Comparison of ENCODE assay signal across 11 cellular contexts in the genomic region with DNA sequence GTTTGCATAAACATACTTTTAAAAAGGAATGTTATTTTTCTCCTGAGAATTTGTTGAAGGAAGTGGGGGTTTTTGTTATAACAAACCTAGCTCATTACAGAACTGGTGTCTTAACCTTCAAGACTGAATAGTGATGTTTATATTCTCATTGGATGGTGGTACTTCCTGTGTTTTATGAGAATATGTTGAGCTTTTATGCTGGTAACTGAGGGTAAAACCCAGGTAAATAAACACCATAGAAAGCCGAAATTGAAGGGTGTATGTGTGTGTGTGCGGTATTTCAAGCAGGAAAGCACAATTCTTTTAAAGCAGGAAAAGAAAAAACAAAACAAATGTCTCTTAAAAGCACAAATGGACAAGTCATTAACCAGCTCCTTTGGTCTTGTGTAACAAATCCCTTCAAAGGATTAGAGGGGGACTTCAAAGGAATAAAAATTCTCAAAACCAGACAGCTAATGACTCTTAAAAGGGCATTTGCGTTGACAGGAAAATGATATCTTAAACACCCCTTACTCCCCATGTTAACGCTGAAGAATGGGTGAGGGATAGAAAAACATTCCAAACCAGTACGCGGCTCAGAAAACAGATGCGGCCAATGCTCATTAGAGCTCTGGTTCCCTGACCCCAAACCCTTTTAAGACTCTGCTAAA. TPM values are rescaled to one million over a fixed set of nuclear protein-coding genes. Genes with fewer than 3 reads are reported as not detected.
DNase-seq lines count a peak whose midpoint lies in the region; ATAC-seq and TF ChIP-seq lines count a peak whose summit lies in the region.
"Had no signal": no experiment of that assay in that cellular context is flagged by ENCODE, and none has a peak within 500 bp of the region (broad histone marks: within the 10 kb centered on the region; RNA-seq: fewer than 3 reads in every experiment).

No MANE protein-coding gene starts in this region.

- H3K27ac Mint-ChIP-seq in CD4-positive, CD25-positive, alpha-beta regulatory T cell: no peak overlapping the region

- H3K79me2 ChIP-seq in Karpas-422 (ENCODE audit: low read length) (no peaks in the 10 kb centered on the region), neural cell (replicated peaks; ENCODE audit: insufficient read depth, low read length) (no peaks in the 10 kb centered on the region)

- no peak overlapping the region for H3K27ac ChIP-seq in CD4-positive, CD25-positive, alpha-beta regulatory T cell (ENCODE audit: insufficient read depth, low read length, poor library complexity, severe bottlenecking)
- H3K27ac ChIP-seq in Karpas-422 (ENCODE audit: low read length): no peak overlapping the region
- H3K27ac ChIP-seq in dorsolateral prefrontal cortex: peak overlapping the region in 54 of 59 donors; percentile 49 to 94 (median 82)
- H3K27ac ChIP-seq in neural cell (ENCODE audit: low read length): no peak overlapping the region

- H3K27me3 ChIP-seq in CD4-positive, CD25-positive, alpha-beta regulatory T cell (ENCODE audit: control insufficient read depth, insufficient read depth, low read length): peaks cover 50% of the 10 kb centered on the region
- no peaks in the 10 kb centered on the region; the same call in 1 of the 2 replicates for H3K27me3 ChIP-seq in Karpas-422 (ENCODE audit: low read length)
- H3K27me3 ChIP-seq in dorsolateral prefrontal cortex: peaks cover 0 to 10% (median 0%) of the 10 kb centered on the region in 45 donors
- H3K27me3 ChIP-seq in neural cell (ENCODE audit: insufficient read depth, low read depth, low read length): no peaks in the 10 kb centered on the region

- no peaks in the 10 kb centered on the region for H3K9me3 ChIP-seq in CD4-positive, CD25-positive, alpha-beta regulatory T cell (ENCODE audit: control insufficient read depth in 2 of 2, low read length in 2 of 2)
- H3K9me3 ChIP-seq in Karpas-422 (ENCODE audit: low read length): no peaks in the 10 kb centered on the region
- H3K9me3 ChIP-seq in neural cell (ENCODE audit: low read length): no peaks in the 10 kb centered on the region

- H3F3A ChIP-seq in neural cell (ENCODE audit: insufficient read depth, low read length, poor library complexity, severe bottlenecking): no peaks in the 10 kb centered on the region

- no peak for ATAC-seq in CD4-positive, CD25-positive, alpha-beta regulatory T cell (ENCODE audit: low read depth in 2 of 2)
- no peak for ATAC-seq in GM21390 (IDR thresholded peaks at IDR 0.05; ENCODE audit: unreplicated experiment)
- no peak for ATAC-seq in HG02763 (IDR thresholded peaks at IDR 0.05; ENCODE audit: unreplicated experiment)
- no peak for ATAC-seq in GM18870 (IDR thresholded peaks at IDR 0.05; ENCODE audit: unreplicated experiment)

- H3K4me2 ChIP-seq in Karpas-422 (ENCODE audit: low read depth, low read length, poor library complexity, severe bottlenecking) (peak overlapping the region; percentile 31), neural cell (ENCODE audit: low read length) (peak overlapping the region; percentile 59)

- no peaks in the 10 kb centered on the region for H3K36me3 ChIP-seq in CD4-positive, CD25-positive, alpha-beta regulatory T cell (ENCODE audit: control insufficient read depth, insufficient read depth, low read length)
- H3K36me3 ChIP-seq in Karpas-422 (ENCODE audit: insufficient read depth, low read length) (no peaks in the 10 kb centered on the region), neural cell (ENCODE audit: insufficient read depth, low read length) (no peaks in the 10 kb centered on the region)

- no peak for TF ChIP-seq EP300 in neural cell (conservative IDR thresholded peaks at IDR 0.05; ENCODE audit: poor library complexity, severe bottlenecking)

- H3K4me1 Mint-ChIP-seq in CD4-positive, CD25-positive, alpha-beta regulatory T cell: peaks cover 0 to 19% (median 7%) of the 10 kb centered on the region in 4 donors

- TF ChIP-seq CTCF in dorsolateral prefrontal cortex (IDR thresholded peaks at IDR 0.05 in 54 of 56, conservative IDR thresholded peaks at IDR 0.05 in 2 of 56; ENCODE audit: low read depth in 1 of 56, partially characterized antibody in 56 of 56) (no peak), neural cell (IDR thresholded peaks at IDR 0.05; ENCODE audit: poor library complexity, severe bottlenecking) (no peak)

- H3K36me3 Mint-ChIP-seq in CD4-positive, CD25-positive, alpha-beta regulatory T cell: no peaks in the 10 kb centered on the region

- peak overlapping the region; percentile 8 to 75 (median 65) for H3K4me3 Mint-ChIP-seq in CD4-positive, CD25-positive, alpha-beta regulatory T cell

- H2AFZ ChIP-seq in Karpas-422 (ENCODE audit: low read length) (no peak overlapping the region), neural cell (ENCODE audit: low read depth, low read length) (peak overlapping the region; percentile 15)

- peaks cover 0 to 3% (median 0%) of the 10 kb centered on the region in 7 donors for H3K9me3 Mint-ChIP-seq in CD4-positive, CD25-positive, alpha-beta regulatory T cell

- intact Hi-C loops in dorsolateral prefrontal cortex (cut with DNase I): loop anchor here (5.0 to 10.0 kb wide), 4 partner anchors 104 to 487 kb away; partner anchors contain the start of genes ABTB2 (in 1 of the 2) and CAPRIN1 (in 1 of the 2)

- no peak overlapping the region for H3K4me3 ChIP-seq in CD4-positive, CD25-positive, alpha-beta regulatory T cell (ENCODE audit: low read depth, low read length)
- H3K4me3 ChIP-seq in Karpas-422 (ENCODE audit: low read length) (no peak overlapping the region), dorsolateral prefrontal cortex (peak overlapping the region; percentile 33 to 79 (median 68)), neural cell (ENCODE audit: low read length) (peak overlapping the region; percentile 77)

- peaks cover 81% of the 10 kb centered on the region for H3K27me3 Mint-ChIP-seq in CD4-positive, CD25-positive, alpha-beta regulatory T cell

- DNase-seq in CD4-positive, CD25-positive, alpha-beta regulatory T cell: no peak
- DNase-seq in Karpas-422: no peak
- DNase-seq in dorsolateral prefrontal cortex: no peak
- no peak for DNase-seq in NCI-H2029 treated with DMSO at 0.1 percent for 48 hours (lab: John Stamatoyannopoulos, UW)
- DNase-seq: DND-41; effector memory CD4-positive, alpha-beta T cell; HCEC 1CT had no signal

- TF ChIP-seq RAD21 in neural cell (conservative IDR thresholded peaks at IDR 0.05): no peak

- H3K9me2 ChIP-seq in Karpas-422 (replicated peaks; ENCODE audit: insufficient read depth, low read length) (no peaks in the 10 kb centered on the region), neural cell (ENCODE audit: insufficient read depth, low read length) (no peaks in the 10 kb centered on the region)

- H3K9ac ChIP-seq in Karpas-422 (ENCODE audit: low read length) (no peak overlapping the region), neural cell (ENCODE audit: low read length) (peak overlapping the region; percentile 73)

- H3K4me1 ChIP-seq in CD4-positive, CD25-positive, alpha-beta regulatory T cell (ENCODE audit: control insufficient read depth, insufficient read depth, low read length, poor library complexity, severe bottlenecking): peaks cover 13% of the 10 kb centered on the region
- peaks cover 35% of the 10 kb centered on the region for H3K4me1 ChIP-seq in Karpas-422 (ENCODE audit: low read length)

- H4K20me1 ChIP-seq in Karpas-422 (ENCODE audit: insufficient read depth, low read depth, low read length) (peaks cover 12% of the 10 kb centered on the region), neural cell (ENCODE audit: insufficient read depth) (no peaks in the 10 kb centered on the region)

TF ChIP-seq in neural cell, 6 proteins besides CTCF, POLR2A, EP300 and RAD21:
- TF ChIP-seq SMC3 (conservative IDR thresholded peaks at IDR 0.05; ENCODE audit: poor library complexity): no peak
- no peak for TF ChIP-seq POLR2AphosphoS5 (IDR thresholded peaks at IDR 0.05)
- TF ChIP-seq TAF1 (IDR thresholded peaks at IDR 0.05; ENCODE audit: low read depth): no peak
- no peak for TF ChIP-seq MXI1 (conservative IDR thresholded peaks at IDR 0.05; ENCODE audit: poor library complexity, severe bottlenecking)
TF ChIP-seq in neural cell: peak in this region for 0.

RNA-seq across cellular contexts. Expression of gene LMO2, which starts 23.8 kb away (rescaled TPM):
- 1.9 TPM for total RNA-seq in CD4-positive, CD25-positive, alpha-beta regulatory T cell
- polyA plus RNA-seq in CD4-positive, CD25-positive, alpha-beta regulatory T cell: under 1 TPM in 1 of 4 donors, not detected in 3; 0.13 TPM
- 0.34 and 0.47 TPM in 2 replicates for total RNA-seq in Karpas-422 (2014; rRNA removed; shearing (Covaris generic); ENCODE audit: low replicate concordance)
- 10 to 100 TPM; 10.2 to 63.3 (median 24.8) TPM for total RNA-seq in dorsolateral prefrontal cortex
- polyA plus RNA-seq in neural cell: 33.2 and 34.5 TPM in 2 replicates
- 16.8 and 22.3 TPM in 2 replicates for polyA minus RNA-seq in neural cell

Comparison
In these comparisons a context has a peak if more than half of its experiments do, and no peak if none do; other contexts are left out.
1. H3K27ac ChIP-seq: peak in dorsolateral prefrontal cortex (54 of 59); none in CD4-positive, CD25-positive, alpha-beta regulatory T cell (single experiment), Karpas-422 (single experiment) and neural cell (single experiment).
2. H3K4me3 ChIP-seq: peak in dorsolateral prefrontal cortex (59 of 59) and neural cell (single experiment); none in CD4-positive, CD25-positive, alpha-beta regulatory T cell (single experiment) and Karpas-422 (single experiment).